In genomic region chr1:171743014-171743870, GRCh38 we compare ENCODE assay signal across 8 cellular contexts. TPM values are rescaled to one million over a fixed set of nuclear protein-coding genes. Genes with fewer than 3 reads are reported as not detected.
DNase-seq lines count a peak whose midpoint lies in the region; ATAC-seq, FAIRE-seq and TF ChIP-seq lines count a peak whose summit lies in the region.

No MANE protein-coding gene starts in this region.

- CTCF ChIA-PET in GM12878 (lab: Yijun Ruan, JAX) = interaction anchor here (0.8 to 3.1 kb wide), 14 partner anchors 11 to 258 kb away, joined by 3 to 9 read pairs (median 4); partner anchors contain the start of genes METTL13 and PRRC2C

- no peak for TF ChIP-seq POLR2A in GM12878 (IDR thresholded peaks at IDR 0.05; ENCODE audit: low read depth, low read length)
- no peak for TF ChIP-seq POLR2A in spleen (IDR thresholded peaks at IDR 0.05)

- WGBS in GM12878 (ENCODE audit: insufficient coverage, insufficient replicate concordance, low lambda C conversion rate, missing lambda C conversion rate) = 44% methylated on average over 9 of the region's 9 CpGs
- WGBS in spleen, 5 donors = 31 to 50% (median 37%) methylated on average over 9 of the region's 9 CpGs

- peak; percentile 59 for DNase-seq in G401 (ENCODE audit: low spot score)
- peak; percentile 98 for DNase-seq in NCI-H526 (lab: John Stamatoyannopoulos, UW)
- no peak for DNase-seq in GM12878 (ENCODE audit: low read depth, low spot score)
- DNase-seq in iris pigment epithelial cell (ENCODE audit: low read depth) = peak; percentile 91
- DNase-seq in spleen = no peak
- no peak for DNase-seq in stimulated activated CD8-positive, alpha-beta memory T cell treated with anti-CD3 and anti-CD28 coated beads, Interleukin-4, amount 100 ng/mL, for 48 hours

- H2AFZ ChIP-seq in GM12878 (ENCODE audit: control insufficient read depth, low read depth, low read length) = peak overlapping the region; percentile 100

- H3K27me3 ChIP-seq in GM12878 (replicated peaks in 1 of 2; ENCODE audit: control insufficient read depth in 2 of 2, insufficient read depth in 2 of 2, low read length in 1 of 2) = no peaks in the 10 kb centered on the region
- no peaks in the 10 kb centered on the region for H3K27me3 ChIP-seq in spleen (replicated peaks in 1 of 7)

- SMC1A ChIA-PET in GM12878 (lab: Charles Lee; ENCODE audit: uncharacterized antibody, unreplicated experiment) = interaction anchor here (0.7 to 6.7 kb wide), 15 partner anchors 9 to 593 kb away, joined by 3 to 27 read pairs (median 4); partner anchors contain the start of genes METTL13 and PRRC2C

- ATAC-seq in GM12878 (no peak), GM21447 (IDR thresholded peaks at IDR 0.05; ENCODE audit: unreplicated experiment) (no peak), GM18520 (IDR thresholded peaks at IDR 0.05; ENCODE audit: unreplicated experiment) (no peak)

- no peak for TF ChIP-seq EP300 in GM12878 (IDR thresholded peaks at IDR 0.05; ENCODE audit: borderline replicate concordance in 1 of 2, control insufficient read depth in 1 of 2, low read depth in 2 of 2, low read length in 2 of 2)

- H3K4me2 ChIP-seq in GM12878 (ENCODE audit: control insufficient read depth, insufficient read depth) = peak overlapping the region; percentile 96

- in situ Hi-C loops in G401 (cut with HindIII; ENCODE audit: low sequenced_read_pairs) (no loop called here), GM12878 (cut with MboI) (no loop called here)

- no TSS peak for BruUV-seq in GM12878 (replicated peaks; lab: Mats Ljungman, UMichigan)

- RAD21 ChIA-PET in GM12878 (lab: Charles Lee; ENCODE audit: unreplicated experiment) = interaction anchor here (0.6 to 2.8 kb wide), 9 partner anchors 19 to 602 kb away, joined by 3 to 11 read pairs (median 3); partner anchors contain the start of gene PRRC2C

- TF ChIP-seq RAD21 in GM12878 (IDR thresholded peaks at IDR 0.05; ENCODE audit: insufficient read depth, low read depth, low read length) = no peak

- POLR2A ChIA-PET in GM12878 (lab: Charles Lee) = interaction anchor here (0.6 to 4.1 kb wide), 7 partner anchors 9 to 789 kb away, joined by 3 to 18 read pairs (median 5); partner anchors contain the start of genes METTL13 and SUCO

- H3K4me3 ChIP-seq in GM12878 = peak overlapping the region; percentile 83
- H3K4me3 ChIP-seq in spleen = peak overlapping the region; percentile 62 to 95 (median 84)

- no peak for TF ChIP-seq CTCF in GM12878 (IDR thresholded peaks at IDR 0.05 in 2 of 3, conservative IDR thresholded peaks at IDR 0.05 in 1 of 3; ENCODE audit: control insufficient read depth in 2 of 3, extremely low read depth in 1 of 3, insufficient read depth in 1 of 3, low read depth in 3 of 3, low read length in 3 of 3)
- no peak for TF ChIP-seq CTCF in spleen (IDR thresholded peaks at IDR 0.05 in 8 of 11, conservative IDR thresholded peaks at IDR 0.05 in 3 of 11)

- no peaks in the 10 kb centered on the region for H3K9me3 ChIP-seq in GM12878 (replicated peaks; ENCODE audit: control insufficient read depth, insufficient read depth, low read length)
- H3K9me3 ChIP-seq in spleen = no peaks in the 10 kb centered on the region

- H3K9ac ChIP-seq in GM12878 (ENCODE audit: control insufficient read depth, insufficient read depth, low read length) = peak overlapping the region; percentile 70; the same call in 1 of the 2 replicates

- H3K36me3 ChIP-seq in GM12878 (ENCODE audit: control insufficient read depth in 2 of 2, insufficient read depth in 2 of 2, low read length in 1 of 2) = no peaks in the 10 kb centered on the region
- H3K36me3 ChIP-seq in spleen = peaks cover 0 to 4% (median 0%) of the 10 kb centered on the region in 6 donors

- intact Hi-C loops in GM12878 (cut with micrococcal nuclease; ENCODE audit: unreplicated experiment) (loop anchor here (10.0 kb wide), 1 partner anchor 258 kb away; the partner anchor contains the start of gene PRRC2C), spleen (cut with DNase I; ENCODE audit: low total_unique reads) (loop anchor here (5.0 kb wide), 1 partner anchor 39 kb away; the partner anchor contains the start of gene METTL13)

- no peaks in the 10 kb centered on the region for H4K20me1 ChIP-seq in GM12878 (ENCODE audit: control insufficient read depth, insufficient read depth)

- H3K27ac ChIP-seq in GM12878 (ENCODE audit: control insufficient read depth, insufficient read depth) (no peak overlapping the region), spleen (peak overlapping the region; percentile 92 to 99 (median 97))

- peaks cover 8% of the 10 kb centered on the region for H3K79me2 ChIP-seq in GM12878 (ENCODE audit: control insufficient read depth, insufficient read depth, low read length)

- no peak for FAIRE-seq in GM12878 (lab: Jason Lieb, UNC)

- H3K4me1 ChIP-seq in GM12878 (ENCODE audit: control insufficient read depth, insufficient read depth, low read length) (peaks cover 4% of the 10 kb centered on the region), spleen (peaks cover 30 to 50% (median 39%) of the 10 kb centered on the region in 6 donors)

TF ChIP-seq in GM12878, 131 proteins besides CTCF, POLR2A, EP300 and RAD21:
- TF ChIP-seq BCLAF1 (IDR thresholded peaks at IDR 0.05) (no peak), SPI1 (IDR thresholded peaks at IDR 0.05; ENCODE audit: borderline replicate concordance, insufficient read depth, low read depth, low read length) (no peak), HDGF (IDR thresholded peaks at IDR 0.05) (no peak), STAT3 (IDR thresholded peaks at IDR 0.05; ENCODE audit: low read depth, low read length) (no peak), ESRRA (IDR thresholded peaks at IDR 0.05; ENCODE audit: low read length) (no peak), FOXK2 (IDR thresholded peaks at IDR 0.05) (no peak), ZNF622 (IDR thresholded peaks at IDR 0.05) (no peak)

RNA-seq across cellular contexts. Expression of gene VAMP4, which starts 1.4 kb away (rescaled TPM):
- total RNA-seq in G401 (2014; rRNA removed; shearing (Covaris generic)) = 3.0 and 4.3 TPM in 2 replicates
- 8.2 and 8.6 TPM in 2 replicates for total RNA-seq in GM12878 (2013; cell fraction: nucleolus; rRNA removed)
- total RNA-seq in GM12878 (2014; rRNA removed) (1.5 and 2.8 TPM in 2 replicates), GM12878 (2014; rRNA removed; fragmentation: Illumina TruSeq; extraction: Trizol) (4.2 and 4.3 TPM in 2 replicates), GM12878 (2021) (3.4 and 4.6 TPM in 2 replicates), spleen (10 to 100 TPM; 14.1 to 21.7 (median 16.3) TPM)
- 3.1 TPM for polyA plus RNA-seq in GM12878 (2011; ENCODE audit: low read depth)
- polyA plus RNA-seq in GM12878 (2011; rRNA removed) (6.3 and 13.7 TPM in 2 replicates), GM12878 (2014; fragmentation: Illumina TruSeq; extraction: Trizol) (5.2 and 6.6 TPM in 2 replicates), GM12878 (2014; fragmentation: Nextera tagmentation; extraction: Ambion mirVana) (1 to 10 TPM in 1 of 2 experiments, under 1 TPM in 1; 0.90 to 1.5 TPM), GM12878 (2014; rRNA removed) (3.5 and 4.0 TPM in 2 replicates), GM12878 (2016; fragmentation: Nextera tagmentation; extraction: Ambion mirVana) (1 to 10 TPM; 4.3 to 7.9 TPM), spleen (1 to 10 TPM; 7.4 to 9.8 (median 8.0) TPM)
- 1.8 and 1.9 TPM in 2 replicates for polyA plus RNA-seq in GM12878 (2011; cell fraction: cytosol; rRNA removed)
- polyA plus RNA-seq in GM12878 (2011; cell fraction: nucleus; rRNA removed) = 4.7 and 5.2 TPM in 2 replicates
- polyA plus RNA-seq in GM12878 (2012) = 5.3 and 6.6 TPM in 2 replicates
- 1.6 and 2.4 TPM in 2 replicates for polyA minus RNA-seq in GM12878 (2011; rRNA and poly(A)+ RNA removed)
- polyA minus RNA-seq in GM12878 (2011; cell fraction: cytosol; rRNA and poly(A)+ RNA removed) = 1.2 and 4.9 TPM in 2 replicates
- polyA minus RNA-seq in GM12878 (2011; cell fraction: nucleus; rRNA and poly(A)+ RNA removed) = 1.6 and 2.4 TPM in 2 replicates

RNA-seq across cellular contexts. Expression of gene METTL13, which starts 38.2 kb away (rescaled TPM):
- total RNA-seq in G401 (2014; rRNA removed; shearing (Covaris generic)) = 40.5 and 64.3 TPM in 2 replicates
- total RNA-seq in GM12878 (2013; cell fraction: nucleolus; rRNA removed) = 22.6 and 28.0 TPM in 2 replicates
- 35.6 and 35.7 TPM in 2 replicates for total RNA-seq in GM12878 (2014; rRNA removed)
- 27.4 and 28.7 TPM in 2 replicates for total RNA-seq in GM12878 (2014; rRNA removed; fragmentation: Illumina TruSeq; extraction: Trizol)
- 34.8 and 37.1 TPM in 2 replicates for total RNA-seq in GM12878 (2021)
- polyA plus RNA-seq in GM12878 (2011; ENCODE audit: low read depth) = 21.0 TPM
- polyA plus RNA-seq in GM12878 (2011; rRNA removed) = 43.9 and 47.2 TPM in 2 replicates
- 47.5 and 48.1 TPM in 2 replicates for polyA plus RNA-seq in GM12878 (2011; cell fraction: cytosol; rRNA removed)
- polyA plus RNA-seq in GM12878 (2011; cell fraction: nucleus; rRNA removed) = 28.6 and 32.8 TPM in 2 replicates
- 22.9 and 25.6 TPM in 2 replicates for polyA plus RNA-seq in GM12878 (2012)
- polyA plus RNA-seq in GM12878 (2014; fragmentation: Illumina TruSeq; extraction: Trizol) = 36.4 and 37.7 TPM in 2 replicates
- polyA plus RNA-seq in GM12878 (2014; fragmentation: Nextera tagmentation; extraction: Ambion mirVana) = 10 to 100 TPM; 12.2 to 16.8 TPM
- 32.0 and 34.3 TPM in 2 replicates for polyA plus RNA-seq in GM12878 (2014; rRNA removed)
- 10 to 100 TPM; 34.3 to 38.3 TPM for polyA plus RNA-seq in GM12878 (2016; fragmentation: Nextera tagmentation; extraction: Ambion mirVana)
- polyA minus RNA-seq in GM12878 (2011; rRNA and poly(A)+ RNA removed) = 55.0 and 70.1 TPM in 2 replicates
- 14.3 and 20.2 TPM in 2 replicates for polyA minus RNA-seq in GM12878 (2011; cell fraction: cytosol; rRNA and poly(A)+ RNA removed)
- 18.7 and 30.4 TPM in 2 replicates for polyA minus RNA-seq in GM12878 (2011; cell fraction: nucleus; rRNA and poly(A)+ RNA removed)
- 10 to 100 TPM; 21.9 to 29.6 (median 26.3) TPM for total RNA-seq in spleen
- 10 to 100 TPM; 10.3 to 25.9 (median 15.2) TPM for polyA plus RNA-seq in spleen

Comparison
In these comparisons a context has a peak if more than half of its experiments do, and no peak if none do; other contexts are left out.
1. DNase-seq: peak in G401 (single experiment), NCI-H526 (2 of 2) and iris pigment epithelial cell (single experiment); none in GM12878 (single experiment), spleen (single experiment) and stimulated activated CD8-positive, alpha-beta memory T cell treated with anti-CD3 and anti-CD28 coated beads, Interleukin-4, amount 100 ng/mL, for 48 hours (single experiment).